In genomic region chr1:151909167-151910149, GRCh38 we compare ENCODE assay signal across 8 cellular contexts. TPM values are rescaled to one million over a fixed set of nuclear protein-coding genes. Genes with fewer than 3 reads are reported as not detected.
DNase-seq lines count a peak whose midpoint lies in the region; ATAC-seq, FAIRE-seq and TF ChIP-seq lines count a peak whose summit lies in the region.

Gene THEM4, minus strand, starts transcription at chr1:151909511. Its CDS starts 53 bp downstream, at chr1:151909458.

- H3K79me2 ChIP-seq in trophoblast cell (ENCODE audit: control insufficient read depth, insufficient read depth, low read length, poor library complexity) = peaks cover 3% of the 10 kb centered on the region

- no peak within 1 kb of the TSS for H2BK12ac ChIP-seq in trophoblast cell (ENCODE audit: low read length)

- H4K91ac ChIP-seq in trophoblast cell (ENCODE audit: low read depth, low read length) = peak within 1 kb of the TSS; percentile 77

- TF ChIP-seq CTCF in cardiac muscle cell (IDR thresholded peaks at IDR 0.05; ENCODE audit: low read depth, low read length) = peak; percentile 29
- peak; percentile 29 to 67 (median 31) for TF ChIP-seq CTCF in tibial nerve (IDR thresholded peaks at IDR 0.05)

- no CpG with 5 or more reads among the region's 73 CpGs for WGBS in trophoblast cell (ENCODE audit: extremely low coverage, insufficient coverage, insufficient read length)
- WGBS in tibial nerve, 2 donors = 1 to 2% methylated on average over 35 to 58 of the region's 73 CpGs

- peak within 1 kb of the TSS; percentile 88 for H3K4me3 Mint-ChIP-seq in activated naive CD8-positive, alpha-beta T cell treated with anti-CD3 and anti-CD28 coated beads, Interleukin-2, amount 50 U/mL, for 24 hours

- H3K4ac ChIP-seq in trophoblast cell (ENCODE audit: low read depth, low read length) = peak within 1 kb of the TSS; percentile 30

- H3K27ac ChIP-seq in cardiac muscle cell (peak within 1 kb of the TSS; percentile 91), trophoblast cell (ENCODE audit: low read depth, low read length) (peak within 1 kb of the TSS; percentile 87), tibial nerve (peak within 1 kb of the TSS; percentile 62 to 89 (median 84))

- H3K36me3 ChIP-seq in MG63 (peaks cover 25% of the 10 kb centered on the region), cardiac muscle cell (no peaks in the 10 kb centered on the region), trophoblast cell (ENCODE audit: control insufficient read depth in 1 of 2, insufficient read depth in 2 of 2, low read length in 2 of 2) (peaks cover 0 to 3% of the 10 kb centered on the region in 2 experiments), tibial nerve (peaks cover 0 to 29% (median 0%) of the 10 kb centered on the region in 3 donors)

- peak within 1 kb of the TSS; percentile 69 for H3K4me3 ChIP-seq in MG63
- H3K4me3 ChIP-seq in cardiac muscle cell = peak within 1 kb of the TSS; percentile 29
- H3K4me3 ChIP-seq in trophoblast cell (ENCODE audit: low read depth, low read length) = peak within 1 kb of the TSS; percentile 86
- peak within 1 kb of the TSS; percentile 47 to 74 (median 68) for H3K4me3 ChIP-seq in tibial nerve

- TF ChIP-seq POLR2A in H54 (IDR thresholded peaks at IDR 0.05; ENCODE audit: low read depth, low read length) = peak; percentile 91
- TF ChIP-seq POLR2A in tibial nerve (IDR thresholded peaks at IDR 0.05) = peak; percentile 63 to 89

- peak within 1 kb of the TSS; percentile 23 for H2BK120ac ChIP-seq in trophoblast cell (ENCODE audit: insufficient read depth, low read length, poor library complexity)

- no peak for FAIRE-seq in H54 (lab: Jason Lieb, UNC)

- no peak within 1 kb of the TSS for H3K23ac ChIP-seq in trophoblast cell (ENCODE audit: low read length)

- peak within 1 kb of the TSS; percentile 92 for H3K27ac Mint-ChIP-seq in activated naive CD8-positive, alpha-beta T cell treated with anti-CD3 and anti-CD28 coated beads, Interleukin-2, amount 50 U/mL, for 24 hours

- peak within 1 kb of the TSS; percentile 86 for H3K9ac ChIP-seq in trophoblast cell (ENCODE audit: low read length)

- H4K8ac ChIP-seq in trophoblast cell (ENCODE audit: low read depth, low read length) = peak within 1 kb of the TSS; percentile 90

- DNase-seq in GF-D8 (lab: John Stamatoyannopoulos, UW) (peak; percentile 88), H54 (ENCODE audit: insufficient read length, low spot score) (peak; percentile 85), MG63 (peak; percentile 99), SW480 (ENCODE audit: low spot score) (peak; percentile 95), cardiac muscle cell (ENCODE audit: low read depth in 1 of 2, low spot score in 1 of 2) (peak; percentile 99), trophoblast cell (peak; percentile 95 to 97), tibial nerve (ENCODE audit: low spot score in 2 of 2) (peak; percentile 92 to 95)
- peak; percentile 98 for DNase-seq in activated naive CD8-positive, alpha-beta T cell treated with anti-CD3 and anti-CD28 coated beads, Interleukin-2, amount 50 U/mL, for 24 hours

- ATAC-seq in activated naive CD8-positive, alpha-beta T cell treated with anti-CD3 and anti-CD28 coated beads, Interleukin-2, amount 50 U/mL, for 24 hours = peak; percentile 95

- H3K4me2 ChIP-seq in trophoblast cell (ENCODE audit: low read length) = peak within 1 kb of the TSS; percentile 93

- H4K12ac ChIP-seq in trophoblast cell (ENCODE audit: low read depth, low read length) = peak within 1 kb of the TSS; percentile 33

- peak within 1 kb of the TSS; percentile 49 for H2BK5ac ChIP-seq in trophoblast cell (ENCODE audit: low read depth, low read length, poor library complexity)

- peak within 1 kb of the TSS; percentile 76 for H2AFZ ChIP-seq in trophoblast cell (ENCODE audit: insufficient read depth, low read length, poor library complexity)

- peaks cover 38% of the 10 kb centered on the region for H3K36me3 Mint-ChIP-seq in activated naive CD8-positive, alpha-beta T cell treated with anti-CD3 and anti-CD28 coated beads, Interleukin-2, amount 50 U/mL, for 24 hours (ENCODE audit: low read depth)

- peak within 1 kb of the TSS; percentile 51 for H3K18ac ChIP-seq in trophoblast cell (ENCODE audit: low read length)

- H3K4me1 Mint-ChIP-seq in activated naive CD8-positive, alpha-beta T cell treated with anti-CD3 and anti-CD28 coated beads, Interleukin-2, amount 50 U/mL, for 24 hours = peaks cover 39% of the 10 kb centered on the region

- peak in 1 of 2 donors; percentile 90 for TF ChIP-seq EP300 in tibial nerve (IDR thresholded peaks at IDR 0.05)

- H3K27me3 Mint-ChIP-seq in activated naive CD8-positive, alpha-beta T cell treated with anti-CD3 and anti-CD28 coated beads, Interleukin-2, amount 50 U/mL, for 24 hours = no peaks in the 10 kb centered on the region

- H3K4me1 ChIP-seq in cardiac muscle cell (ENCODE audit: low read depth) (peaks cover 19% of the 10 kb centered on the region), trophoblast cell (ENCODE audit: control insufficient read depth in 1 of 2, insufficient read depth in 2 of 2, low read length in 2 of 2) (peaks cover 5 to 7% of the 10 kb centered on the region in 2 experiments), tibial nerve (peaks cover 0 to 21% (median 2%) of the 10 kb centered on the region in 4 donors)

- peaks cover 12% of the 10 kb centered on the region for H3K79me1 ChIP-seq in trophoblast cell (ENCODE audit: low read length)

- H3K14ac ChIP-seq in trophoblast cell (ENCODE audit: low read length) = peak within 1 kb of the TSS; percentile 52

- H3K9me3 ChIP-seq in MG63 = peaks cover 21% of the 10 kb centered on the region
- H3K9me3 ChIP-seq in cardiac muscle cell (ENCODE audit: low read depth) = no peaks in the 10 kb centered on the region
- H3K9me3 ChIP-seq in trophoblast cell (ENCODE audit: insufficient read depth, low read depth, low read length) = peaks cover 7% of the 10 kb centered on the region
- peaks cover 0 to 9% (median 0%) of the 10 kb centered on the region in 4 donors for H3K9me3 ChIP-seq in tibial nerve

- no peaks in the 10 kb centered on the region for H3K27me3 ChIP-seq in MG63
- no peaks in the 10 kb centered on the region for H3K27me3 ChIP-seq in cardiac muscle cell
- H3K27me3 ChIP-seq in trophoblast cell (ENCODE audit: insufficient read depth, low read length) = no peaks in the 10 kb centered on the region
- H3K27me3 ChIP-seq in tibial nerve = no peaks in the 10 kb centered on the region

- no peak within 1 kb of the TSS for H2AK5ac ChIP-seq in trophoblast cell (ENCODE audit: low read length)

- H3K9me3 Mint-ChIP-seq in activated naive CD8-positive, alpha-beta T cell treated with anti-CD3 and anti-CD28 coated beads, Interleukin-2, amount 50 U/mL, for 24 hours = peaks cover 11% of the 10 kb centered on the region

RNA-seq across cellular contexts. Expression of gene THEM4, which starts in this region (rescaled TPM):
- 22.9 and 30.2 TPM in 2 replicates for total RNA-seq in MG63 (2014; rRNA removed; shearing (Covaris generic); ENCODE audit: low replicate concordance)
- total RNA-seq in cardiac muscle cell (26.8 and 37.5 TPM in 2 replicates), tibial nerve (10 to 100 TPM; 17.7 to 48.6 (median 32.3) TPM)
- 42.6 and 61.9 TPM in 2 replicates for polyA plus RNA-seq in cardiac muscle cell
- 5.0 and 5.5 TPM in 2 replicates for polyA plus RNA-seq in trophoblast cell (2013)

Comparison
In these comparisons a context has a peak if more than half of its experiments do, and no peak if none do; other contexts are left out.
1. Peak in every context shown above with its lines: DNase-seq, ATAC-seq, H3K4me3 ChIP-seq and H3K27ac ChIP-seq.
2. H3K4me3 ChIP-seq: peak in every context shown above with its lines; median percentile 86 in trophoblast cell; 69 in MG63; 68 in tibial nerve; 29 in cardiac muscle cell.